In the genomic region with DNA sequence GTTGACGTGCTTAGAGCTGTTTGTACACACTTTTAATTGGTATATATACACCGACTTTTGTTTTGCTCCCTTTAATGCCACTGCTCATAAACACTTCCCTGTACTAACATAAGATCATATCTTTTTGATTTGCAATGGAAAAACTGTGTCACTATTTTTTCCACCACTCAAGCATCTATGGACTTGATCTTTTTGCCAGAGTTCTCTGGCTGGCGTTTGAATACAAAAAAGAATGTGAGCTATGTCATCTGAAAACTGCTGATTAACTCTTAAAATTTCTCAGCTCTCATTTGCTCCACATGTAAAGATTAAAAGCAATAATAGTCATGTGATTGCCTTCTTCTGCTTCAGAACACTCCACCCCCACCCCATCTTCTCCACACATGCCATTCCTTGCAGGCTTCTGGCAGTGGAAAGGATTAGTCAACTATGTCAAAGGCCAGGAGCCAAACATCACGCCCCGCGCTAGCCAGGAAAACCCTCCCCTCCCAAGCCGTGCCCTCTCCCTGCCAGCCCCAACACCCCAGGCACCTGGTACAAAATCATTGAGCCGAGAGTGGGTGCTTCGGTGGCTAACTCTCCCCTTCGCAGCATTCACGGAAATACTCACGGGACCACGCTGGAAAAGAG, we compare ENCODE assay signal across 8 cellular contexts.
A peak's percentile ranks its signal among the peaks of the same experiment; 100 is the strongest.
DNase-seq lines count a peak whose midpoint lies in the region; ATAC-seq, FAIRE-seq and TF ChIP-seq lines count a peak whose summit lies in the region.

No MANE protein-coding gene starts in this region.

- dilution Hi-C loops in IMR-90 (cut with HindIII; ENCODE audit: low sequenced_read_pairs, unreplicated experiment) = no loop called here

- no peak for TF ChIP-seq EP300 in A549 (IDR thresholded peaks at IDR 0.05)

- H4K91ac ChIP-seq in IMR-90 (ENCODE audit: insufficient read depth, low read depth, low read length) = peak overlapping the region; percentile 83

- DNase-seq in A549 (ENCODE audit: low read depth in 1 of 2, low spot score in 1 of 2) (peak; percentile 43 to 52), IMR-90 (peak; percentile 90), chondrocyte (ENCODE audit: low spot score) (no peak), mesendoderm (peak; percentile 34), SK-N-DZ (ENCODE audit: low spot score) (no peak), hypothalamus (lab: John Stamatoyannopoulos, UW) (no peak), DMS153 treated with DMSO at 0.1 percent for 48 hours (lab: John Stamatoyannopoulos, UW; ENCODE audit: unreplicated experiment) (no peak), NCI-H1105 treated with DMSO at 0.1 percent for 48 hours (lab: John Stamatoyannopoulos, UW) (no peak)

- H3K18ac ChIP-seq in IMR-90 (ENCODE audit: low read depth, low read length) (peak overlapping the region; percentile 92), mesendoderm (ENCODE audit: low read length) (no peak overlapping the region)

- H3K4ac ChIP-seq in IMR-90 (ENCODE audit: low read depth, low read length) (peak overlapping the region; percentile 96), mesendoderm (ENCODE audit: low read depth, low read length) (no peak overlapping the region)

- H3K4me2 ChIP-seq in A549 = peak overlapping the region; percentile 60
- H3K4me2 ChIP-seq in IMR-90 (ENCODE audit: low read depth, low read length) = peak overlapping the region; percentile 32
- no peak overlapping the region for H3K4me2 ChIP-seq in mesendoderm (ENCODE audit: low read length)

- WGBS in A549 (ENCODE audit: missing lambda C conversion rate) = 36% methylated on average over 13 of the region's 13 CpGs
- 0% methylated on average over 3 of the region's 13 CpGs; no CpG with 5 or more reads in 1 of the 2 experiments for WGBS in IMR-90 (ENCODE audit: extremely low coverage in 2 of 2, insufficient read length in 1 of 2), 2 experiments
- WGBS in mesendoderm (ENCODE audit: extremely low coverage, insufficient coverage, low lambda C conversion rate) = no CpG with 5 or more reads among the region's 13 CpGs

- H4K8ac ChIP-seq in IMR-90 (ENCODE audit: low read depth in 2 of 2, low read length in 2 of 2) (peak overlapping the region; percentile 71 to 85), mesendoderm (ENCODE audit: low read depth, low read length) (no peak overlapping the region)

- H3K4me3 Mint-ChIP-seq in chondrocyte (ENCODE audit: unreplicated experiment) = no peak overlapping the region

- peak overlapping the region; percentile 94 for H2BK20ac ChIP-seq in IMR-90 (ENCODE audit: low read depth, low read length)

- no peaks in the 10 kb centered on the region for H3K27me3 Mint-ChIP-seq in chondrocyte (ENCODE audit: low read depth)

- peak overlapping the region; percentile 92 for H2BK120ac ChIP-seq in IMR-90 (ENCODE audit: low read depth, low read length)
- H2BK120ac ChIP-seq in mesendoderm (ENCODE audit: low read depth, low read length) = no peak overlapping the region

- POLR2A ChIA-PET in A549 (lab: Yijun Ruan, JAX) = no interaction called here
- POLR2A ChIA-PET in IMR-90 (lab: Charles Lee; ENCODE audit: unreplicated experiment) = interaction anchor here (1.5 kb wide), 1 partner anchor 13 kb away, joined by 3 read pairs; no protein-coding TSS in a partner anchor

- H3K4me3 ChIP-seq in A549 = no peak overlapping the region
- H3K4me3 ChIP-seq in IMR-90 (ENCODE audit: insufficient read depth, low read depth, low read length) = no peak overlapping the region
- H3K4me3 ChIP-seq in mesendoderm (ENCODE audit: low read length) = no peak overlapping the region

- no peak for TF ChIP-seq CTCF in A549 (IDR thresholded peaks at IDR 0.05)
- no peak for TF ChIP-seq CTCF in IMR-90 (conservative IDR thresholded peaks at IDR 0.05; ENCODE audit: low read depth, low read length)
- no peak for TF ChIP-seq CTCF in chondrocyte (IDR thresholded peaks at IDR 0.05)

- no peaks in the 10 kb centered on the region for H3K36me3 ChIP-seq in IMR-90 (ENCODE audit: control insufficient read depth, insufficient read depth, low read length)
- no peaks in the 10 kb centered on the region for H3K36me3 ChIP-seq in mesendoderm (ENCODE audit: control insufficient read depth, insufficient read depth, low read length)

- H3K23ac ChIP-seq in IMR-90 (ENCODE audit: low read depth, low read length) (peak overlapping the region; percentile 58; the same call in 1 of the 2 replicates), mesendoderm (ENCODE audit: low read length) (no peak overlapping the region)

- TF ChIP-seq POLR2A in A549 (IDR thresholded peaks at IDR 0.05; ENCODE audit: low read length) = no peak
- no peak for TF ChIP-seq POLR2A in IMR-90 (IDR thresholded peaks at IDR 0.05; ENCODE audit: low read depth, low read length)

- no peaks in the 10 kb centered on the region for H3K27me3 ChIP-seq in IMR-90 (ENCODE audit: control insufficient read depth, insufficient read depth, low read length)
- H3K27me3 ChIP-seq in mesendoderm (ENCODE audit: insufficient read depth, low read length, poor library complexity) = no peaks in the 10 kb centered on the region

- peak overlapping the region; percentile 97 for H3K27ac Mint-ChIP-seq in chondrocyte (ENCODE audit: unreplicated experiment)

- no peaks in the 10 kb centered on the region for H3K9me3 Mint-ChIP-seq in chondrocyte (ENCODE audit: low read depth)

- TF ChIP-seq RAD21 in A549 (conservative IDR thresholded peaks at IDR 0.05 in 1 of 2, IDR thresholded peaks at IDR 0.05 in 1 of 2) (no peak), IMR-90 (IDR thresholded peaks at IDR 0.05; ENCODE audit: low read length) (no peak)

- H3K9ac ChIP-seq in IMR-90 (ENCODE audit: low read depth, low read length) (no peak overlapping the region; the same call in 1 of the 2 replicates), mesendoderm (ENCODE audit: low read length) (no peak overlapping the region)

- ATAC-seq in A549 (peak; percentile 63 to 78), IMR-90 (ENCODE audit: low read depth) (peak; percentile 89)

- peak overlapping the region; percentile 83 for H3K14ac ChIP-seq in IMR-90 (replicated peaks; ENCODE audit: low read depth, low read length)

- H2AK9ac ChIP-seq in IMR-90 (replicated peaks; ENCODE audit: low read depth, low read length, poor library complexity) = peak overlapping the region; percentile 57

- no peak for FAIRE-seq in A549 (lab: Jason Lieb, UNC)

- peak overlapping the region; percentile 86 for H2AFZ ChIP-seq in IMR-90 (replicated peaks; ENCODE audit: low read length, poor library complexity)

- peak overlapping the region; percentile 42; the same call in 1 of the 2 replicates for H3K56ac ChIP-seq in IMR-90 (ENCODE audit: extremely low read depth, insufficient read depth, low read length)
- H3K56ac ChIP-seq in mesendoderm (ENCODE audit: low read length) = no peak overlapping the region

- no peaks in the 10 kb centered on the region for H3K9me3 ChIP-seq in A549
- no peaks in the 10 kb centered on the region for H3K9me3 ChIP-seq in IMR-90 (ENCODE audit: control insufficient read depth, insufficient read depth, low read length)

- in situ Hi-C loops in IMR-90 (cut with MboI; ENCODE audit: low sequenced_read_pairs) = no loop called here

- H2BK5ac ChIP-seq in IMR-90 (ENCODE audit: low read depth, low read length, poor library complexity, severe bottlenecking) (peak overlapping the region; percentile 78), mesendoderm (ENCODE audit: low read length) (no peak overlapping the region)

- H4K5ac ChIP-seq in IMR-90 (ENCODE audit: low read depth, low read length) (peak overlapping the region; percentile 90), mesendoderm (ENCODE audit: low read length) (no peak overlapping the region)

- CTCF ChIA-PET in A549 (lab: Yijun Ruan, JAX) (interaction anchor here (0.8 to 1.4 kb wide), 4 partner anchors 33 to 262 kb away, joined by 3 to 4 read pairs (median 4); no protein-coding TSS in a partner anchor), IMR-90 (lab: Yijun Ruan, JAX) (no interaction called here)

- BruUV-seq in IMR-90 (replicated peaks; lab: Mats Ljungman, UMichigan) = no TSS peak

- intact Hi-C loops in IMR-90 (cut with micrococcal nuclease) = loop anchor here (1.0 to 5.0 kb wide), 2 partner anchors 12 to 125 kb away; a partner anchor contains a TSS

- H3K4me1 ChIP-seq in A549 = peaks cover 17% of the 10 kb centered on the region
- H3K4me1 ChIP-seq in IMR-90 (ENCODE audit: control insufficient read depth, insufficient read depth, low read length) = peaks cover 14% of the 10 kb centered on the region
- H3K4me1 ChIP-seq in mesendoderm (ENCODE audit: control insufficient read depth, low read depth, low read length) = peaks cover 2% of the 10 kb centered on the region

- H2AK5ac ChIP-seq in IMR-90 (ENCODE audit: low read depth, low read length) (peak overlapping the region; percentile 84; the same call in 1 of the 2 replicates), mesendoderm (ENCODE audit: low read length) (no peak overlapping the region)

- H3K79me1 ChIP-seq in IMR-90 (ENCODE audit: low read depth in 1 of 2, low read length in 2 of 2) (peaks cover 0 to 6% of the 10 kb centered on the region in 2 experiments; a peak in 1 of 4 replicates), mesendoderm (ENCODE audit: low read length) (no peaks in the 10 kb centered on the region)

- H4K20me1 ChIP-seq in IMR-90 (ENCODE audit: insufficient read depth, low read length) = no peaks in the 10 kb centered on the region

- no peaks in the 10 kb centered on the region for H3K36me3 Mint-ChIP-seq in chondrocyte (ENCODE audit: low read depth)

- H3K27ac ChIP-seq in A549 = peak overlapping the region; percentile 10 to 30; a peak in 4 of 6 replicates
- peak overlapping the region; percentile 88 for H3K27ac ChIP-seq in IMR-90 (ENCODE audit: insufficient read depth, low read length)
- no peak overlapping the region for H3K27ac ChIP-seq in mesendoderm (ENCODE audit: low read depth, low read length)

- no peaks in the 10 kb centered on the region for H3K79me2 ChIP-seq in mesendoderm (ENCODE audit: control insufficient read depth, insufficient read depth, low read length)

- H2BK15ac ChIP-seq in IMR-90 (ENCODE audit: low read depth, low read length) (peak overlapping the region; percentile 80; the same call in 2 of the 3 replicates), mesendoderm (replicated peaks; ENCODE audit: low read depth) (no peak overlapping the region)

- H3K9me1 ChIP-seq in IMR-90 (ENCODE audit: insufficient read depth, low read length) = peaks cover 22% of the 10 kb centered on the region

- peaks cover 60% of the 10 kb centered on the region for H3K4me1 Mint-ChIP-seq in chondrocyte (ENCODE audit: low read depth)

TF ChIP-seq in A549, 52 proteins besides CTCF, POLR2A, EP300 and RAD21 (continues in another document):
- TF ChIP-seq CBX2 (IDR thresholded peaks at IDR 0.05; ENCODE audit: borderline replicate concordance, low read depth) = no peak
- TF ChIP-seq ZFP36 (IDR thresholded peaks at IDR 0.05; ENCODE audit: borderline replicate concordance, partially characterized antibody) = no peak
- no peak for TF ChIP-seq TP53 (CRISPR knock-in tag; IDR thresholded peaks at IDR 0.05)
- no peak for TF ChIP-seq BHLHE40 (IDR thresholded peaks at IDR 0.05; ENCODE audit: low read depth, low read length)
- no peak for TF ChIP-seq RFX5 (IDR thresholded peaks at IDR 0.05)

TF ChIP-seq in IMR-90, 13 proteins besides CTCF, POLR2A, EP300 and RAD21 (continues in another document):
- TF ChIP-seq MAZ (IDR thresholded peaks at IDR 0.05; ENCODE audit: borderline replicate concordance, low read depth, low read length) (peak; percentile 64; the same call in 1 of the 2 replicates), SMC3 (IDR thresholded peaks at IDR 0.05; ENCODE audit: low read depth, low read length) (no peak), BHLHE40 (IDR thresholded peaks at IDR 0.05; ENCODE audit: low read depth, low read length) (peak; percentile 82), MXI1 (IDR thresholded peaks at IDR 0.05; ENCODE audit: borderline replicate concordance, low read depth, low read length) (no peak)

Comparison
In these comparisons a context has a peak if more than half of its experiments do, and no peak if none do; other contexts are left out.
1. DNase-seq: peak in A549 (2 of 2), IMR-90 (single experiment) and mesendoderm (single experiment); none in chondrocyte (single experiment), SK-N-DZ (single experiment), hypothalamus (0 of 51), DMS153 treated with DMSO at 0.1 percent for 48 hours (single experiment) and NCI-H1105 treated with DMSO at 0.1 percent for 48 hours (single experiment).